In the genomic region with DNA sequence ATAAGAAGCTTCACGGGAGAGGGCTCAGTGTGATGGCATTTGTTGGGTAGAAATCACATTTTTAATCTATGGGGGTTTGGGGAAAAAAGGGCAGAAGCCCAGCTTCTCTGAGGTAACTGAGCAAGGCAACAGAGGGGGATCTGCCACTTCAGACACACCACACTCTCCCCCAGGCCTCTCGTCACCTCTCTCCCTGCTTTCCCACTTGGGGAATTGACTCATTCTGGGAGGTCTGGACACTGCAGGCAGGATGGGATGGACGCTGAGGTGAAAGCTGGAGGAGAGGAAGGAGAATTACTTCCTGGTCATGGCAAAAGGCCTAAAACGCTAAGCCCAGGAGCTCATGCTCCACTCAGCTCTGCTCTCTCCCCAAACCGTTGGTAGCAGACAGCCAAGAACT, we compare ENCODE assay signal across 10 cellular contexts. TPM values are rescaled to one million over a fixed set of nuclear protein-coding genes. Genes with fewer than 3 reads are reported as not detected.
A peak's percentile ranks its signal among the peaks of the same experiment; 100 is the strongest.
DNase-seq lines count a peak whose midpoint lies in the region; ATAC-seq and TF ChIP-seq lines count a peak whose summit lies in the region.
"Had no signal": no experiment of that assay in that cellular context is flagged by ENCODE, and none has a peak within 500 bp of the region (broad histone marks: within the 10 kb centered on the region; RNA-seq: fewer than 3 reads in every experiment).

No MANE protein-coding gene starts in this region.

- DNase-seq in CD4-positive, alpha-beta memory T cell: peak in 1 of 5 donors; percentile 2
- no peak for DNase-seq in dorsolateral prefrontal cortex
- DNase-seq in nephron progenitor cell: no peak
- DNase-seq in amniotic stem cell (lab: John Stamatoyannopoulos, UW): no peak
- DNase-seq in globus pallidus (ENCODE audit: low spot score): no peak
- DNase-seq: GOT3, NCI-H1048 had no signal

- peaks cover 31% of the 10 kb centered on the region for H3K4me1 ChIP-seq in CD4-positive, alpha-beta memory T cell (ENCODE audit: insufficient read depth, low read length)
- peaks cover 64% of the 10 kb centered on the region for H3K4me1 ChIP-seq in OCI-LY3 (ENCODE audit: low read length)

- H3K4me2 ChIP-seq in OCI-LY3 (ENCODE audit: low read length): peak overlapping the region; percentile 55

- H3K9me3 ChIP-seq in CD4-positive, alpha-beta memory T cell (ENCODE audit: control insufficient read depth in 1 of 2, low read length in 2 of 2): no peaks in the 10 kb centered on the region
- H3K9me3 ChIP-seq in OCI-LY3 (ENCODE audit: insufficient read depth, low read length): no peaks in the 10 kb centered on the region

- peak overlapping the region; percentile 50 to 93 (median 76) for H3K27ac Mint-ChIP-seq in CD4-positive, alpha-beta memory T cell
- H3K27ac Mint-ChIP-seq in nephron progenitor cell: peak overlapping the region; percentile 18

- H3K4me3 Mint-ChIP-seq in CD4-positive, alpha-beta memory T cell: peak overlapping the region; percentile 15 to 78 (median 70)
- H3K4me3 Mint-ChIP-seq in nephron progenitor cell: no peak overlapping the region

- no peaks in the 10 kb centered on the region for H3K36me3 ChIP-seq in CD4-positive, alpha-beta memory T cell (ENCODE audit: insufficient read depth, low read length)
- no peaks in the 10 kb centered on the region for H3K36me3 ChIP-seq in OCI-LY3 (replicated peaks; ENCODE audit: low read depth, low read length)

- POLR2A ChIA-PET in CD4-positive, alpha-beta memory T cell (lab: Charles Lee; ENCODE audit: partially characterized antibody): no interaction called here

- ATAC-seq in GM21723 (IDR thresholded peaks at IDR 0.05; ENCODE audit: unreplicated experiment): no peak
- no peak for ATAC-seq in GM21825 (IDR thresholded peaks at IDR 0.05; ENCODE audit: unreplicated experiment)

- H3K27me3 Mint-ChIP-seq in CD4-positive, alpha-beta memory T cell: no peaks in the 10 kb centered on the region
- peaks cover 11% of the 10 kb centered on the region for H3K27me3 Mint-ChIP-seq in nephron progenitor cell (ENCODE audit: low read depth, poor library complexity)

- CTCF ChIA-PET in CD4-positive, alpha-beta memory T cell (lab: Charles Lee; ENCODE audit: partially characterized antibody): interaction anchor here (0.9 to 2.6 kb wide), 8 partner anchors 8 to 472 kb away, joined by 3 to 19 read pairs (median 4); no protein-coding TSS in a partner anchor

- no peaks in the 10 kb centered on the region for H4K20me1 ChIP-seq in OCI-LY3 (ENCODE audit: insufficient read depth, low read length)

- H3K27me3 ChIP-seq in CD4-positive, alpha-beta memory T cell (ENCODE audit: insufficient read depth, low read length): no peaks in the 10 kb centered on the region
- H3K27me3 ChIP-seq in OCI-LY3 (ENCODE audit: low read depth, low read length) (no peaks in the 10 kb centered on the region), dorsolateral prefrontal cortex (no peaks in the 10 kb centered on the region)

- no peak overlapping the region for H3K4me3 ChIP-seq in CD4-positive, alpha-beta memory T cell (ENCODE audit: low read length in 2 of 2)
- 0 out of 2 replicates have a peak overlapping the region, but pooled peaks have one; percentile 12 for H3K4me3 ChIP-seq in OCI-LY3 (ENCODE audit: low read length)
- peak overlapping the region in 1 of 59 donors; percentile 8 for H3K4me3 ChIP-seq in dorsolateral prefrontal cortex

- peak overlapping the region; percentile 82 for H3K9ac ChIP-seq in OCI-LY3 (ENCODE audit: low read length)

- peak overlapping the region; percentile 47; the same call in 1 of the 2 replicates for H2AFZ ChIP-seq in OCI-LY3 (ENCODE audit: low read depth, low read length)

- H3K27ac ChIP-seq in CD4-positive, alpha-beta memory T cell (ENCODE audit: low read depth, low read length): peak overlapping the region; percentile 32
- H3K27ac ChIP-seq in OCI-LY3 (ENCODE audit: low read length): peak overlapping the region; percentile 97
- H3K27ac ChIP-seq in dorsolateral prefrontal cortex: peak overlapping the region in 45 of 59 donors; percentile 1 to 83 (median 56)

- H3K4me1 Mint-ChIP-seq in CD4-positive, alpha-beta memory T cell: peaks cover 27 to 37% (median 33%) of the 10 kb centered on the region in 4 donors
- H3K4me1 Mint-ChIP-seq in nephron progenitor cell: peaks cover 59% of the 10 kb centered on the region

- no peak for TF ChIP-seq CTCF in OCI-LY3 (IDR thresholded peaks at IDR 0.05; ENCODE audit: low read depth, low read length)
- no peak for TF ChIP-seq CTCF in dorsolateral prefrontal cortex (IDR thresholded peaks at IDR 0.05 in 54 of 56, conservative IDR thresholded peaks at IDR 0.05 in 2 of 56; ENCODE audit: low read depth in 1 of 56, partially characterized antibody in 56 of 56)
- no peak for TF ChIP-seq CTCF in nephron progenitor cell (IDR thresholded peaks at IDR 0.05)

- no peaks in the 10 kb centered on the region for H3K79me2 ChIP-seq in OCI-LY3 (ENCODE audit: low read length)

- no peaks in the 10 kb centered on the region for H3K9me3 Mint-ChIP-seq in CD4-positive, alpha-beta memory T cell
- no peaks in the 10 kb centered on the region for H3K9me3 Mint-ChIP-seq in nephron progenitor cell

- no peaks in the 10 kb centered on the region for H3K36me3 Mint-ChIP-seq in CD4-positive, alpha-beta memory T cell
- H3K36me3 Mint-ChIP-seq in nephron progenitor cell (ENCODE audit: low read depth): no peaks in the 10 kb centered on the region

- intact Hi-C loops in CD4-positive, alpha-beta memory T cell (cut with micrococcal nuclease): no loop called here
- intact Hi-C loops in dorsolateral prefrontal cortex (cut with DNase I): loop anchor here in 1 of 2 donors (5.0 kb wide), 1 partner anchor 65 kb away; no protein-coding TSS in a partner anchor

RNA-seq across cellular contexts. Expression of a gene that starts 33.2 kb away (rescaled TPM):
- total RNA-seq in CD4-positive, alpha-beta memory T cell: under 1 TPM; 0.19 to 0.29 TPM
- polyA plus RNA-seq in CD4-positive, alpha-beta memory T cell: under 1 TPM in 1 of 2 donors, not detected in 1; 0.29 TPM
- 10 to 100 TPM in 100 of 120 experiments, 1 to 10 TPM in 20; 5.9 to 29.2 (median 12.9) TPM for total RNA-seq in dorsolateral prefrontal cortex

Comparison
In these comparisons a context has a peak if more than half of its experiments do, and no peak if none do; other contexts are left out.
1. H3K27ac ChIP-seq: peak in every context shown above with its lines; median percentile 97 in OCI-LY3; 56 in dorsolateral prefrontal cortex; 32 in CD4-positive, alpha-beta memory T cell.
2. RNA of a gene that starts 33.2 kb away (total RNA-seq): 5.9 to 29.2 TPM in dorsolateral prefrontal cortex; 0.19 to 0.29 TPM in CD4-positive, alpha-beta memory T cell; every median in the first group is over 4 times any median in the second.